Comparison of ENCODE assay signal across 17 cellular contexts in genomic region chr7:30913821-30914515, GRCh38. TPM values are rescaled to one million over a fixed set of nuclear protein-coding genes. Genes with fewer than 3 reads are reported as not detected.
DNase-seq lines count a peak whose midpoint lies in the region; ATAC-seq, FAIRE-seq and TF ChIP-seq lines count a peak whose summit lies in the region.
"Had no signal": no experiment of that assay in that cellular context is flagged by ENCODE, and none has a peak within 500 bp of the region (broad histone marks: within the 10 kb centered on the region; RNA-seq: fewer than 3 reads in every experiment).

No MANE protein-coding gene starts in this region.

- H3K36me3 ChIP-seq in H1 (ENCODE audit: control insufficient read depth in 2 of 4, insufficient read depth in 4 of 4, low read length in 3 of 4) (no peaks in the 10 kb centered on the region), lung (ENCODE audit: control insufficient read depth in 2 of 2, insufficient read depth in 2 of 2, low read length in 2 of 2) (peaks cover 0 to 3% of the 10 kb centered on the region in 2 donors), subcutaneous abdominal adipose tissue (ENCODE audit: control insufficient read depth in 5 of 5, insufficient read depth in 5 of 5, low read length in 5 of 5) (peaks cover 0 to 3% (median 0%) of the 10 kb centered on the region in 5 donors)

- TF ChIP-seq EP300 in H1 (IDR thresholded peaks at IDR 0.05; ENCODE audit: borderline replicate concordance in 1 of 2, low read depth in 2 of 2, low read length in 2 of 2), result no peak

- H4K91ac ChIP-seq in H1 (replicated peaks; ENCODE audit: insufficient read length, low read length), result no peak overlapping the region

- H2BK5ac ChIP-seq in H1 (ENCODE audit: low read depth, low read length), result no peak overlapping the region

- no peak for FAIRE-seq in H1 (lab: Jason Lieb, UNC)
- FAIRE-seq: frontal cortex, islet of Langerhans had no signal

- H4K20me1 ChIP-seq in H1 (replicated peaks in 1 of 2; ENCODE audit: control insufficient read depth in 1 of 2, insufficient read depth in 2 of 2, low read length in 2 of 2), result peaks cover 0 to 4% of the 10 kb centered on the region in 2 experiments

- TF ChIP-seq CTCF in H1 (IDR thresholded peaks at IDR 0.05; ENCODE audit: control extremely low read depth in 1 of 3, insufficient read depth in 1 of 3, low read depth in 1 of 3, low read length in 3 of 3) (no peak), lung (IDR thresholded peaks at IDR 0.05; ENCODE audit: control extremely low read depth, extremely low read depth) (no peak), endothelial cell (IDR thresholded peaks at IDR 0.05; ENCODE audit: unreplicated experiment) (no peak)

- H3K9me3 ChIP-seq in H1 (ENCODE audit: insufficient read depth in 2 of 2, low read depth in 1 of 2, low read length in 1 of 2) (no peaks in the 10 kb centered on the region), lung (ENCODE audit: control insufficient read depth in 2 of 2, insufficient read depth in 1 of 2, low read length in 1 of 2) (no peaks in the 10 kb centered on the region), subcutaneous abdominal adipose tissue (ENCODE audit: control insufficient read depth in 5 of 5, low read length in 5 of 5) (no peaks in the 10 kb centered on the region)

- no peak overlapping the region for H3K4me3 Mint-ChIP-seq in endothelial cell (ENCODE audit: unreplicated experiment)
- H3K4me3 Mint-ChIP-seq: activated B cell treated with CpG ODN at 0.5 μM for 24 hours; activated T-cell treated with anti-CD3 and anti-CD28 coated beads, Interleukin-2, amount 50 U/mL, for 24 hours; nephron progenitor cell; type B pancreatic cell had no signal

- H3K27me3 ChIP-seq in H1 (replicated peaks in 1 of 4; ENCODE audit: control insufficient read depth in 3 of 4, extremely low read depth in 1 of 4, insufficient read depth in 3 of 4, low read length in 3 of 4), result no peaks in the 10 kb centered on the region
- no peaks in the 10 kb centered on the region for H3K27me3 ChIP-seq in lung (ENCODE audit: control insufficient read depth, insufficient read depth)
- H3K27me3 ChIP-seq in subcutaneous abdominal adipose tissue (ENCODE audit: control insufficient read depth in 5 of 5, insufficient read depth in 4 of 5, low read length in 5 of 5), result no peaks in the 10 kb centered on the region
- H3K27me3 ChIP-seq: dorsolateral prefrontal cortex had no signal

- H3K9me3 Mint-ChIP-seq in endothelial cell (ENCODE audit: unreplicated experiment), result no peaks in the 10 kb centered on the region
- H3K9me3 Mint-ChIP-seq: activated B cell treated with CpG ODN at 0.5 μM for 24 hours; activated T-cell treated with anti-CD3 and anti-CD28 coated beads, Interleukin-2, amount 50 U/mL, for 24 hours; nephron progenitor cell; type B pancreatic cell had no signal

- H3K79me2 ChIP-seq in H1 (ENCODE audit: control insufficient read depth in 1 of 2, insufficient read depth in 2 of 2, low read length in 2 of 2), result no peaks in the 10 kb centered on the region

- H2BK15ac ChIP-seq in H1 (ENCODE audit: low read length), result no peak overlapping the region

- H3K27ac ChIP-seq in H1 (ENCODE audit: low read depth, low read length) (no peak overlapping the region), lung (ENCODE audit: low read depth in 1 of 2, low read length in 1 of 2) (peak overlapping the region; percentile 26 to 65), subcutaneous abdominal adipose tissue (ENCODE audit: low read depth, low read length) (peak overlapping the region; percentile 74)
- H3K27ac ChIP-seq: dorsolateral prefrontal cortex had no signal

- H3K14ac ChIP-seq in H1 (ENCODE audit: insufficient read length), result no peak overlapping the region

- H3K27ac Mint-ChIP-seq in endothelial cell (ENCODE audit: unreplicated experiment), result no peak overlapping the region
- H3K27ac Mint-ChIP-seq: activated B cell treated with CpG ODN at 0.5 μM for 24 hours; activated T-cell treated with anti-CD3 and anti-CD28 coated beads, Interleukin-2, amount 50 U/mL, for 24 hours; nephron progenitor cell had no signal

- no peak for TF ChIP-seq POLR2A in H1 (IDR thresholded peaks at IDR 0.05; ENCODE audit: control extremely low read depth in 1 of 2, low read depth in 2 of 2, low read length in 2 of 2)

- H2AFZ ChIP-seq in H1 (ENCODE audit: low read length), result no peak overlapping the region

- 0 out of 2 replicates have a peak overlapping the region, but pooled peaks have one; percentile 9 for H2BK12ac ChIP-seq in H1 (ENCODE audit: low read depth, low read length)

- peaks cover 0 to 13% (median 4%) of the 10 kb centered on the region in 4 experiments; a peak in 4 of 7 replicates for H3K4me1 ChIP-seq in H1 (replicated peaks in 1 of 4; ENCODE audit: control insufficient read depth in 3 of 4, insufficient read depth in 4 of 4, low read length in 3 of 4)
- H3K4me1 ChIP-seq in lung (ENCODE audit: control insufficient read depth in 2 of 2, insufficient read depth in 2 of 2, low read length in 2 of 2), result peaks cover 10 to 21% of the 10 kb centered on the region in 2 donors
- peaks cover 9 to 95% (median 63%) of the 10 kb centered on the region in 5 donors for H3K4me1 ChIP-seq in subcutaneous abdominal adipose tissue (ENCODE audit: control insufficient read depth in 5 of 5, insufficient read depth in 5 of 5, low read length in 5 of 5)

- H3K27me3 Mint-ChIP-seq in endothelial cell (ENCODE audit: unreplicated experiment), result peaks cover 4% of the 10 kb centered on the region
- H3K27me3 Mint-ChIP-seq: activated T-cell treated with anti-CD3 and anti-CD28 coated beads, Interleukin-2, amount 50 U/mL, for 24 hours; type B pancreatic cell had no signal

- POLR2A ChIA-PET in H1 (lab: Charles Lee; ENCODE audit: partially characterized antibody), result no interaction called here

- H3K4me3 ChIP-seq in H1 (ENCODE audit: extremely low read depth in 1 of 4, insufficient read depth in 2 of 4, low read depth in 3 of 4, low read length in 4 of 4) (no peak overlapping the region), lung (peak overlapping the region; percentile 48), subcutaneous abdominal adipose tissue (ENCODE audit: low read depth in 1 of 5, low read length in 5 of 5) (peak overlapping the region; percentile 9 to 77 (median 66))

- H3K56ac ChIP-seq in H1 (replicated peaks; ENCODE audit: insufficient read length, low read depth, low read length), result no peak overlapping the region

- H3K23ac ChIP-seq in H1 (ENCODE audit: insufficient read length), result no peak overlapping the region

- CTCF ChIA-PET in H1 (lab: Charles Lee; ENCODE audit: partially characterized antibody), result interaction anchor here (0.5 to 7.4 kb wide), 10 partner anchors 21 to 516 kb away, joined by 3 to 55 read pairs (median 3); no protein-coding TSS in a partner anchor

- no peak overlapping the region for H3K4ac ChIP-seq in H1 (replicated peaks; ENCODE audit: insufficient read length, low read depth, low read length)

- H2BK20ac ChIP-seq in H1 (ENCODE audit: low read length), result no peak overlapping the region

- ATAC-seq in lung (ENCODE audit: insufficient read depth, low FRiP score), result no peak
- no peak for ATAC-seq in GM18907 (IDR thresholded peaks at IDR 0.05; ENCODE audit: unreplicated experiment)

- H3K23me2 ChIP-seq in H1 (ENCODE audit: low read depth, low read length), result no peaks in the 10 kb centered on the region; the same call in 1 of the 2 replicates

- no peak overlapping the region for H4K5ac ChIP-seq in H1 (ENCODE audit: insufficient read length, low read depth, low read length)

- H3K9ac ChIP-seq in H1 (replicated peaks in 1 of 4; ENCODE audit: extremely low read depth in 1 of 4, low read depth in 3 of 4, low read length in 3 of 4) (no peak overlapping the region), subcutaneous abdominal adipose tissue (ENCODE audit: low read length in 5 of 5) (peak overlapping the region in 2 of 5 donors; percentile 4 to 85)

- H3K18ac ChIP-seq in H1 (ENCODE audit: extremely low read depth, low read length), result no peak overlapping the region; the same call in 1 of the 2 replicates

- no peak overlapping the region; the same call in 1 of the 2 replicates for H4K8ac ChIP-seq in H1 (ENCODE audit: extremely low read depth, insufficient read depth, low read length)

- H3K4me2 ChIP-seq in H1 (ENCODE audit: insufficient read depth in 1 of 2, low read depth in 2 of 2, low read length in 2 of 2), result no peak overlapping the region

- no peak for TF ChIP-seq RAD21 in H1 (IDR thresholded peaks at IDR 0.05 in 1 of 2, conservative IDR thresholded peaks at IDR 0.05 in 1 of 2; ENCODE audit: low read depth in 2 of 2, low read length in 2 of 2)

- peak in 52 of 76 experiments; percentile 2 to 77 (median 36) for DNase-seq in HUDEP-2 (lab: John Stamatoyannopoulos, UW; ENCODE audit: unreplicated experiment in 76 of 76)
- no peak for DNase-seq in H1 (ENCODE audit: low read depth in 1 of 2, low spot score in 2 of 2)
- DNase-seq in lung (ENCODE audit: low spot score), result no peak
- DNase-seq in endothelial cell (ENCODE audit: low spot score), result no peak
- DNase-seq in NCI-H2227 (lab: John Stamatoyannopoulos, UW; ENCODE audit: unreplicated experiment), result no peak
- DNase-seq in NCI-H1436 (lab: John Stamatoyannopoulos, UW), result no peak
- DNase-seq: activated B cell treated with CpG ODN at 0.5 μM for 24 hours; activated T-cell treated with anti-CD3 and anti-CD28 coated beads, Interleukin-2, amount 50 U/mL, for 24 hours; DMS79 treated with DMSO at 0.1 percent for 48 hours; dorsolateral prefrontal cortex; NCI-H2171; nephron progenitor cell had no signal

- peaks cover 3% of the 10 kb centered on the region for H3K36me3 Mint-ChIP-seq in endothelial cell (ENCODE audit: low read depth, unreplicated experiment)
- H3K36me3 Mint-ChIP-seq: type B pancreatic cell had no signal

- H2BK120ac ChIP-seq in H1 (replicated peaks; ENCODE audit: low read depth, low read length), result no peak overlapping the region

- peaks cover 24% of the 10 kb centered on the region for H3K4me1 Mint-ChIP-seq in endothelial cell (ENCODE audit: unreplicated experiment)
- H3K4me1 Mint-ChIP-seq: activated B cell treated with CpG ODN at 0.5 μM for 24 hours had no signal

- WGBS in H1 (ENCODE audit: extremely low coverage in 1 of 2, insufficient coverage in 1 of 2, insufficient read length in 1 of 2, insufficient replicate concordance in 2 of 2, low coverage in 1 of 2, low lambda C conversion rate in 2 of 2, missing lambda C conversion rate in 1 of 2), 2 experiments, result 89% methylated on average over 16 of the region's 16 CpGs; no CpG with 5 or more reads in 1 of the 2 experiments
- 62 to 80% methylated on average over 16 of the region's 16 CpGs for WGBS in lung, 2 donors

- H2AK5ac ChIP-seq in H1 (ENCODE audit: low read depth, low read length), result no peak overlapping the region

- no peaks in the 10 kb centered on the region for H3K79me1 ChIP-seq in H1 (ENCODE audit: low read depth, low read length)

RNA-seq across cellular contexts. Expression of gene AQP1, which starts 2.3 kb away (rescaled TPM):
- 0.17 and 0.19 TPM in 2 replicates for total RNA-seq in H1 (2021; fragmentation: NEBNext Ultra II Directional; extraction: Animal tissue kit (Norgen Biotek cat#: 25700))
- polyA plus RNA-seq in H1 (2011; rRNA removed) (0.18 and 0.19 TPM in 2 replicates), lung (100 to 1,000 TPM; 267 to 527 TPM)
- 0.17 TPM for polyA plus RNA-seq in H1 (2011; cell fraction: cytosol; rRNA removed)
- 1.4 TPM for polyA plus RNA-seq in H1 (2011; cell fraction: nucleus; rRNA removed)
- 0.21 to 0.66 TPM (median 0.39 TPM) in 4 replicates for polyA plus RNA-seq in H1 (2012, experiment 1 of 2)
- 0.24 TPM for polyA plus RNA-seq in H1 (2012, experiment 2 of 2)
- 0.16 TPM for polyA plus RNA-seq in H1 (2013, experiment 1 of 2)
- polyA plus RNA-seq in H1 (2013, experiment 2 of 2), result 0.06 TPM
- polyA minus RNA-seq in H1 (2011; rRNA and poly(A)+ RNA removed), result 0.17 and 0.57 TPM in 2 replicates
- not detected for polyA minus RNA-seq in H1 (2011; cell fraction: cytosol; rRNA and poly(A)+ RNA removed)
- not detected for polyA minus RNA-seq in H1 (2011; cell fraction: nucleus; rRNA and poly(A)+ RNA removed)
- total RNA-seq in lung (100 to 1,000 TPM; 328 to 655 TPM), endothelial cell (ENCODE audit: unreplicated experiment) (2.7 TPM)

RNA-seq across cellular contexts. Expression of gene GHRHR, which starts 49.8 kb away (rescaled TPM):
- total RNA-seq in H1 (2021; fragmentation: NEBNext Ultra II Directional; extraction: Animal tissue kit (Norgen Biotek cat#: 25700)), result 6.1 and 6.5 TPM in 2 replicates
- 0.60 and 1.6 TPM in 2 replicates for polyA plus RNA-seq in H1 (2011; rRNA removed)
- polyA plus RNA-seq in H1 (2011; cell fraction: cytosol; rRNA removed), result 1.6 TPM
- 3.8 TPM for polyA plus RNA-seq in H1 (2011; cell fraction: nucleus; rRNA removed)
- 2.5 to 5.9 TPM (median 4.4 TPM) in 4 replicates for polyA plus RNA-seq in H1 (2012, experiment 1 of 2)
- polyA plus RNA-seq in H1 (2012, experiment 2 of 2), result not detected
- polyA plus RNA-seq in H1 (2013, experiment 1 of 2), result 4.7 TPM
- polyA plus RNA-seq in H1 (2013, experiment 2 of 2), result 6.5 TPM
- 1.1 and 3.1 TPM in 2 replicates for polyA minus RNA-seq in H1 (2011; rRNA and poly(A)+ RNA removed)
- 10.3 TPM for polyA minus RNA-seq in H1 (2011; cell fraction: cytosol; rRNA and poly(A)+ RNA removed)
- polyA minus RNA-seq in H1 (2011; cell fraction: nucleus; rRNA and poly(A)+ RNA removed), result 5.1 TPM
- total RNA-seq in lung, result under 1 TPM in 1 of 2 donors, not detected in 1; 0.77 TPM
- polyA plus RNA-seq in lung, result under 1 TPM; 0.38 to 0.77 TPM
- 7.5 TPM for total RNA-seq in endothelial cell (ENCODE audit: unreplicated experiment)
- total RNA-seq: activated B cell treated with CpG ODN at 0.5 μM for 24 hours, frontal cortex had no signal

Comparison
In these comparisons a context has a peak if more than half of its experiments do, and no peak if none do; other contexts are left out.
1. DNase-seq: peak in HUDEP-2 (52 of 76); none in H1 (0 of 2), lung (single experiment), endothelial cell (single experiment), NCI-H2227 (single experiment) and NCI-H1436 (single experiment).
2. H3K4me3 ChIP-seq: peak in lung (single experiment) and subcutaneous abdominal adipose tissue (5 of 5); none in H1 (0 of 4).
3. RNA of gene AQP1, which starts 2.3 kb away (total RNA-seq): 328 to 655 TPM in lung; 2.7 TPM in endothelial cell (single experiment) and 0.17 to 0.19 TPM in H1; every median in the first group is over 10 times any median in the second.